Comparison of ENCODE assay signal across 1 cellular context in genomic region chr5:44336708-44337107, GRCh38.
TF ChIP-seq lines count a peak whose summit lies in the region.

No MANE protein-coding gene starts in this region.

TF ChIP-seq in GM23338, 12 proteins besides CTCF, POLR2A, EP300 and RAD21 (continued from another document):
- TF ChIP-seq ZNF462 (CRISPR knock-in tag; IDR thresholded peaks at IDR 0.05): no peak
TF ChIP-seq in GM23338: peak in this region for 0.
